Comparison of ENCODE assay signal across 23 cellular contexts in genomic region chr22:25100402-25100801, GRCh38.
"Had no signal": no experiment of that assay in that cellular context is flagged by ENCODE, and none has a peak within 500 bp of the region (broad histone marks: within the 10 kb centered on the region; RNA-seq: fewer than 3 reads in every experiment).

No MANE protein-coding gene starts in this region.

- ATAC-seq: activated CD8-positive, alpha-beta memory T cell treated with anti-CD3 and anti-CD28 coated beads, Interleukin-2, amount 10 ng/mL, durations not matched to agents 7 days and 5 days; activated CD8-positive, alpha-beta T cell treated with anti-CD3 and anti-CD28 coated beads for 36 hours; activated naive CD8-positive, alpha-beta T cell treated with anti-CD3 and anti-CD28 coated beads, Interleukin-2, amount 50 U/mL, for 24 hours; natural killer cell treated with Interleukin-12 subunit alpha and Interleukin-12 subunit beta and Interleukin-15 and Interleukin-18, amount 100 ng/mL, for 72 hours; SK-N-SH treated with all-trans-retinoic acid at 6 μM for 48 hours; stimulated activated naive CD8-positive, alpha-beta T cell treated with anti-CD3 and anti-CD28 coated beads, Interleukin-15, Interleukin-2, amounts not matched to agents 100 U/mL and 50 U/mL, for 24 hours had no signal

- H3K79me2 ChIP-seq: hepatocyte had no signal

- H3K27ac ChIP-seq: hepatocyte, left ventricle myocardium inferior, neutrophil, ovary, prostate gland, VCaP had no signal

- H2AFZ ChIP-seq: hepatocyte had no signal

- H3K36me3 ChIP-seq: breast epithelium, left ventricle myocardium inferior, neutrophil, ovary, prostate gland had no signal

- H3K4me2 ChIP-seq: hepatocyte had no signal

- H3K4me1 ChIP-seq: breast epithelium, left ventricle myocardium inferior, prostate gland had no signal

- H3K27me3 ChIP-seq: breast epithelium, hepatocyte, neutrophil, ovary had no signal

- H3K4me3 ChIP-seq: breast epithelium, hepatocyte, left ventricle myocardium inferior, ovary, prostate gland had no signal

- DNase-seq: activated CD4-positive, alpha-beta T cell treated with anti-CD3 and anti-CD28 coated beads, Interleukin-2, amount 10 ng/mL, durations not matched to agents 7 days and 5 days; activated CD4-positive, CD25-positive, alpha-beta regulatory T cell treated with anti-CD3 and anti-CD28 coated beads, Interleukin-2, amount 50 U/mL, for 72 hours; activated CD8-positive, alpha-beta memory T cell treated with anti-CD3 and anti-CD28 coated beads, Interleukin-2, amount 10 ng/mL, durations not matched to agents 7 days and 5 days; activated CD8-positive, alpha-beta T cell treated with anti-CD3 and anti-CD28 coated beads for 36 hours; activated effector memory CD4-positive, alpha-beta T cell treated with anti-CD3 and anti-CD28 coated beads, Interleukin-2, amount 50 U/mL, for 16 hours; activated naive CD4-positive, alpha-beta T cell treated with anti-CD3 and anti-CD28 coated beads, Interleukin-2, amount 10 ng/mL, durations not matched to agents 7 days and 5 days; activated naive CD8-positive, alpha-beta T cell treated with anti-CD3 and anti-CD28 coated beads, Interleukin-2, amount 50 U/mL, for 24 hours; activated T-cell treated with anti-CD3 and anti-CD28 coated beads for 4 hours; effector CD4-positive, alpha-beta T cell; foreskin melanocyte; immature natural killer cell; left ventricle myocardium inferior; ovary; stimulated activated CD4-positive, alpha-beta T cell treated with anti-CD3 and anti-CD28 coated beads, Interleukin-4, amount 100 ng/mL, for 24 hours; stimulated activated naive CD8-positive, alpha-beta T cell treated with anti-CD3 and anti-CD28 coated beads, Interleukin-15, Interleukin-2, amounts not matched to agents 100 U/mL and 50 U/mL, for 24 hours had no signal

- H3K9me3 ChIP-seq: breast epithelium, left ventricle myocardium inferior, neutrophil, ovary, prostate gland had no signal

- FAIRE-seq: astrocyte had no signal
